30 cellular contexts compared by ENCODE assay signal in the genomic region with DNA sequence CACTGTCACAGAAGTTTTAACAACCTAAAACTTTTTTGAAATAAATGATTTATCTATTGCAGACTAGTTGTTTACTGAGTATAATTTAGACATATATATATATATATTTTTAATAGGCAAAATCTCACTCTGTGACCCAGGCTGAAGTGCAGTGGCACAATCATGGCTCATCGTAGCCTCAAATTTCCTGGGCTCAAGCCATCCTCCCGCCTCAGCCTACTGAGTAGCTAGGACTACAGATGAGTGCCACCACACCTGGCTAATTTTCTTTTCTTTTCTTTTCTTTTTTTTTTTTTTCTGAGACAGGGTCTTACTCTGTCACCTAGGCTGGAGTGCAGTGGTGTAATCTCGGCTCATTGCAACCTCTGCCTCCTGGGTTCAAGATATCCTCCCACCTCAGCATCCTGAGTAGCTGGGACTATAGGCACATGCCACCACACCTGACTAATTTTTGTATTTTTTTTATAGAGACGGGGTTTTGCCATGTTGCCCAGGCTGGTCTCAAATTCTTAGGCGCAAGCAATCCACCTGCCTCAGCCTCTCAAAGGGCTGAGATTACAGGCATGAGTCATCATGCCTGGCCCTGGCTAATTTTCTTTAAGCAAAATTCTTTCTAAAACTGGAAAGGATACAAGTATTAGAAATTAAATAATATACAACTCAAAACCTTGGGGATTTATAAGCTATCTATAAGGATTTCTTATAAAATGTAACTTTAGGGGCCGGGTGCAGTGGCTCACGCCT. TPM values are rescaled to one million over a fixed set of nuclear protein-coding genes. Genes with fewer than 3 reads are reported as not detected.
A peak's percentile ranks its signal among the peaks of the same experiment; 100 is the strongest.
DNase-seq lines count a peak whose midpoint lies in the region; ATAC-seq, FAIRE-seq and TF ChIP-seq lines count a peak whose summit lies in the region.
"Had no signal": no experiment of that assay in that cellular context is flagged by ENCODE, and none has a peak within 500 bp of the region (broad histone marks: within the 10 kb centered on the region; RNA-seq: fewer than 3 reads in every experiment).

No MANE protein-coding gene starts in this region.

- H3K9me3 ChIP-seq in SK-N-SH = peaks cover 5% of the 10 kb centered on the region; the same call in 1 of the 2 replicates
- no peaks in the 10 kb centered on the region for H3K9me3 ChIP-seq in kidney (ENCODE audit: control insufficient read depth in 1 of 2, low read length in 2 of 2)
- H3K9me3 ChIP-seq: ovary, Peyer's patch had no signal

- no peak for FAIRE-seq in kidney (lab: Jason Lieb, UNC)
- FAIRE-seq: HTR-8/SVneo had no signal

- peaks cover 98% of the 10 kb centered on the region for H3K79me2 ChIP-seq in SK-N-SH (ENCODE audit: insufficient read depth)

- peak; percentile 15 for DNase-seq in DMS53 (lab: John Stamatoyannopoulos, UW)
- DNase-seq in DMS53 treated with DMSO at 0.1 percent for 48 hours (lab: John Stamatoyannopoulos, UW; ENCODE audit: unreplicated experiment) = no peak
- peak; percentile 13 for DNase-seq in EH (ENCODE audit: low read depth)
- DNase-seq in SK-N-SH = no peak
- DNase-seq in myocyte (ENCODE audit: low read depth) = peak; percentile 46
- DNase-seq in kidney = no peak
- DNase-seq: activated CD4-positive, alpha-beta T cell treated with anti-CD3 and anti-CD28 coated beads, Interleukin-2, amount 10 ng/mL, durations not matched to agents 24 days and 14 days; activated T-cell treated with anti-CD3 and anti-CD28 coated beads, Interleukin-2, amount 50 U/mL, for 4 hours; amniotic stem cell; KBM-7; left colon; MM.1S; NCI-H1105 treated with DMSO at 0.1 percent for 48 hours; NCI-H2029; NCI-H748 treated with DMSO at 0.1 percent for 48 hours; ovary; Peyer's patch; SHP77 treated with DMSO at 0.1 percent for 48 hours; stimulated activated naive B cell treated with anti-CD40 and anti-IgM and Interleukin-4, amounts not matched to agents 10 μg/mL and 1 μg/mL and 100 μg/mL, for 72 hours; substantia nigra; SW 1271; T1000; trophoblast cell had no signal

- no peak overlapping the region for H3K9ac ChIP-seq in SK-N-SH
- no peak overlapping the region for H3K9ac ChIP-seq in kidney (ENCODE audit: low read length in 2 of 2)

- intact Hi-C loops in kidney (cut with DNase I) = no loop called here

- peaks cover 7% of the 10 kb centered on the region for H3F3A ChIP-seq in SK-N-SH (replicated peaks; ENCODE audit: insufficient read depth)

- H3K4me2 ChIP-seq in SK-N-SH = no peak overlapping the region
- H3K4me2 ChIP-seq: hepatocyte had no signal

- no peak for TF ChIP-seq EP300 in SK-N-SH (IDR thresholded peaks at IDR 0.05; ENCODE audit: borderline replicate concordance in 1 of 2, low read depth in 1 of 2, low read length in 1 of 2)

- CTCF ChIA-PET in SK-N-SH (lab: Yijun Ruan, JAX) = interaction anchor here (0.6 kb wide), 1 partner anchor 1071 kb away, joined by 4 read pairs; no protein-coding TSS in a partner anchor

- no peaks in the 10 kb centered on the region for H3K27me3 ChIP-seq in SK-N-SH (ENCODE audit: insufficient read depth)
- H3K27me3 ChIP-seq: hepatocyte, ovary, Peyer's patch had no signal

- H4K20me1 ChIP-seq in SK-N-SH (ENCODE audit: insufficient read depth) = peaks cover 9% of the 10 kb centered on the region; the same call in 1 of the 2 replicates

- no peak overlapping the region for H2AFZ ChIP-seq in SK-N-SH (ENCODE audit: low read depth)
- H2AFZ ChIP-seq: hepatocyte had no signal

- TF ChIP-seq CTCF in SK-N-SH (IDR thresholded peaks at IDR 0.05) (no peak), kidney (IDR thresholded peaks at IDR 0.05; ENCODE audit: borderline replicate concordance, extremely low read depth, insufficient read depth) (no peak)

- 81% methylated on average over 7 of the region's 7 CpGs for WGBS in SK-N-SH (ENCODE audit: low lambda C conversion rate)

- H3K27ac ChIP-seq in SK-N-SH (ENCODE audit: low read depth in 2 of 2, low read length in 1 of 2) = no peak overlapping the region
- H3K27ac ChIP-seq in kidney (ENCODE audit: low read depth in 2 of 2, low read length in 2 of 2) = no peak overlapping the region
- H3K27ac ChIP-seq: 22Rv1, C4-2B, hepatocyte, ovary, VCaP had no signal

- no peak overlapping the region for H3K4me3 ChIP-seq in SK-N-SH (ENCODE audit: low read depth in 2 of 2, low read length in 1 of 2)
- no peak overlapping the region for H3K4me3 ChIP-seq in kidney (ENCODE audit: low read length in 2 of 2)
- H3K4me3 ChIP-seq: hepatocyte, ovary, Peyer's patch had no signal

- TF ChIP-seq RAD21 in SK-N-SH (IDR thresholded peaks at IDR 0.05; ENCODE audit: low read length) = no peak

- ATAC-seq in HG02610 (IDR thresholded peaks at IDR 0.05; ENCODE audit: unreplicated experiment) = no peak
- ATAC-seq in GM18498 (IDR thresholded peaks at IDR 0.05; ENCODE audit: unreplicated experiment) = no peak
- ATAC-seq: activated T-cell treated with anti-CD3 and anti-CD28 coated beads, Interleukin-2, amount 50 U/mL, for 4 hours; left colon; stimulated activated naive B cell treated with anti-CD40 and anti-IgM and Interleukin-4, amounts not matched to agents 10 μg/mL and 1 μg/mL and 100 μg/mL, for 72 hours had no signal

- POLR2A ChIA-PET in SK-N-SH (lab: Yijun Ruan, JAX) = no interaction called here

- H3K4me1 ChIP-seq in SK-N-SH (ENCODE audit: control insufficient read depth in 1 of 2, insufficient read depth in 2 of 2, low read depth in 1 of 2, low read length in 1 of 2) (no peaks in the 10 kb centered on the region), kidney (ENCODE audit: control insufficient read depth in 1 of 2, insufficient read depth in 1 of 2, low read depth in 1 of 2, low read length in 2 of 2) (peaks cover 0 to under 1% of the 10 kb centered on the region in 2 donors)

- H3K9me2 ChIP-seq in SK-N-SH = no peaks in the 10 kb centered on the region

- H3K36me3 ChIP-seq in SK-N-SH (replicated peaks in 1 of 2; ENCODE audit: control insufficient read depth in 1 of 2, insufficient read depth in 2 of 2, low read length in 1 of 2) = peaks cover 0 to 7% of the 10 kb centered on the region in 2 experiments
- H3K36me3 ChIP-seq in kidney (ENCODE audit: control insufficient read depth in 1 of 2, insufficient read depth in 2 of 2, low read length in 2 of 2) = no peaks in the 10 kb centered on the region
- H3K36me3 ChIP-seq: ovary, Peyer's patch had no signal

TF ChIP-seq in SK-N-SH, 30 proteins besides CTCF, POLR2A, EP300 and RAD21:
- TF ChIP-seq MEF2A (IDR thresholded peaks at IDR 0.05; ENCODE audit: borderline replicate concordance, low read depth) = no peak
- no peak for TF ChIP-seq RXRA (IDR thresholded peaks at IDR 0.05; ENCODE audit: borderline replicate concordance, low read depth)
- peak; percentile 30; the same call in 1 of the 2 replicates for TF ChIP-seq FOSL2 (IDR thresholded peaks at IDR 0.05; ENCODE audit: borderline replicate concordance, low read depth)

RNA-seq across cellular contexts. Expression of a gene that starts 23.1 kb away (rescaled TPM):
- polyA plus RNA-seq in SK-N-SH (2012; rRNA removed) (1.5 and 1.7 TPM in 2 replicates), kidney (ENCODE audit: insufficient read depth, low read depth, low replicate concordance) (2.5 TPM)
- 3.0 and 3.7 TPM in 2 replicates for polyA plus RNA-seq in SK-N-SH (2012; cell fraction: cytosol; rRNA removed)
- 0.96 and 2.5 TPM in 2 replicates for polyA plus RNA-seq in SK-N-SH (2012; cell fraction: nucleus; rRNA removed)
- total RNA-seq in myocyte (24.9 and 25.5 TPM in 2 replicates), kidney (30.2 TPM)
- 5.2 TPM for polyA plus RNA-seq in myocyte (2012)

Comparison
In these comparisons a context has a peak if more than half of its experiments do, and no peak if none do; other contexts are left out.
1. DNase-seq: peak in DMS53 (single experiment), EH (single experiment) and myocyte (single experiment); none in DMS53 treated with DMSO at 0.1 percent for 48 hours (single experiment), SK-N-SH (single experiment) and kidney (single experiment).